ENCODE assay signal across 1 cellular context in the genomic region with DNA sequence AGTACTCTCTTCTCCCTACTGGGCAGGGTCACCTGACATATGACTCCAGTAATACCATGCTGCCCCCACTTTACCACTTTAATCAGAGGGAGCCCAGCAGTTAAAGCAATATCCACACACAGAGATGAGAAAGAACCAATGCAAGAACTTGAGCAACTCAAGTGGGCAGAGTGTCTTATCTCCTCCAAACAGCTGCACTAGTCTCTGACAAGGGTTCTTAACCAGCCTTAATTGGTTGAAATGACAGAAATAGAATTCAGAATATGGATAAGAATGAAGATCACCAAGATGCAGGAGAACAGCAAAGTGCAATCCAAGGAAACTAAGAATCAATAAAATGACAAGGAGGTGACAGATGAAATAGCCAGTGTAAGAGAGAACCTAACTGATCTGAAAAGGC.
A peak's percentile ranks its signal among the peaks of the same experiment; 100 is the strongest.
TF ChIP-seq lines count a peak whose summit lies in the region.

No MANE protein-coding gene starts in this region.

TF ChIP-seq in K562, 482 proteins besides CTCF, POLR2A, EP300 and RAD21 (continued from another document and continues in another):
- peak; percentile 96 for TF ChIP-seq ARID1B (IDR thresholded peaks at IDR 0.05)
- TF ChIP-seq WHSC1 (IDR thresholded peaks at IDR 0.05; ENCODE audit: low read length), result no peak
- TF ChIP-seq ZNF551 (CRISPR knock-in tag; IDR thresholded peaks at IDR 0.05), result no peak
- TF ChIP-seq SAFB2 (IDR thresholded peaks at IDR 0.05; ENCODE audit: borderline replicate concordance, low read depth, low read length, severe bottlenecking), result no peak
- TF ChIP-seq, protein P1, sequence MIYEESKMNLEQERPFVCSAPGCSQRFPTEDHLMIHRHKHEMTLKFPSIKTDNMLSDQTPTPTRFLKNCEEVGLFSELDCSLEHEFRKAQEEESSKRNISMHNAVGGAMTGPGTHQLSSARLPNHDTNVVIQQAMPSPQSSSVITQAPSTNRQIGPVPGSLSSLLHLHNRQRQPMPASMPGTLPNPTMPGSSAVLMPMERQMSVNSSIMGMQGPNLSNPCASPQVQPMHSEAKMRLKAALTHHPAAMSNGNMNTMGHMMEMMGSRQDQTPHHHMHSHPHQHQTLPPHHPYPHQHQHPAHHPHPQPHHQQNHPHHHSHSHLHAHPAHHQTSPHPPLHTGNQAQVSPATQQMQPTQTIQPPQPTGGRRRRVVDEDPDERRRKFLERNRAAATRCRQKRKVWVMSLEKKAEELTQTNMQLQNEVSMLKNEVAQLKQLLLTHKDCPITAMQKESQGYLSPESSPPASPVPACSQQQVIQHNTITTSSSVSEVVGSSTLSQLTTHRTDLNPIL (CRISPR knock-in tag; IDR thresholded peaks at IDR 0.05), result no peak
- TF ChIP-seq, protein P2, sequence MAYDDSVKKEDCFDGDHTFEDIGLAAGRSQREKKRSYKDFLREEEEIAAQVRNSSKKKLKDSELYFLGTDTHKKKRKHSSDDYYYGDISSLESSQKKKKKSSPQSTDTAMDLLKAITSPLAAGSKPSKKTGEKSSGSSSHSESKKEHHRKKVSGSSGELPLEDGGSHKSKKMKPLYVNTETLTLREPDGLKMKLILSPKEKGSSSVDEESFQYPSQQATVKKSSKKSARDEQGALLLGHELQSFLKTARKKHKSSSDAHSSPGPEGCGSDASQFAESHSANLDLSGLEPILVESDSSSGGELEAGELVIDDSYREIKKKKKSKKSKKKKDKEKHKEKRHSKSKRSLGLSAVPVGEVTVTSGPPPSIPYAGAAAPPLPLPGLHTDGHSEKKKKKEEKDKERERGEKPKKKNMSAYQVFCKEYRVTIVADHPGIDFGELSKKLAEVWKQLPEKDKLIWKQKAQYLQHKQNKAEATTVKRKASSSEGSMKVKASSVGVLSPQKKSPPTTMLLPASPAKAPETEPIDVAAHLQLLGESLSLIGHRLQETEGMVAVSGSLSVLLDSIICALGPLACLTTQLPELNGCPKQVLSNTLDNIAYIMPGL (CRISPR knock-in tag; IDR thresholded peaks at IDR 0.05), result no peak
- TF ChIP-seq CXXC5 (CRISPR knock-in tag; IDR thresholded peaks at IDR 0.05), result 0 out of 2 replicates have a peak, but pooled peaks have one; percentile 24
- no peak for TF ChIP-seq HDAC3 (IDR thresholded peaks at IDR 0.05; ENCODE audit: borderline replicate concordance, partially characterized antibody)
- TF ChIP-seq, protein P3, sequence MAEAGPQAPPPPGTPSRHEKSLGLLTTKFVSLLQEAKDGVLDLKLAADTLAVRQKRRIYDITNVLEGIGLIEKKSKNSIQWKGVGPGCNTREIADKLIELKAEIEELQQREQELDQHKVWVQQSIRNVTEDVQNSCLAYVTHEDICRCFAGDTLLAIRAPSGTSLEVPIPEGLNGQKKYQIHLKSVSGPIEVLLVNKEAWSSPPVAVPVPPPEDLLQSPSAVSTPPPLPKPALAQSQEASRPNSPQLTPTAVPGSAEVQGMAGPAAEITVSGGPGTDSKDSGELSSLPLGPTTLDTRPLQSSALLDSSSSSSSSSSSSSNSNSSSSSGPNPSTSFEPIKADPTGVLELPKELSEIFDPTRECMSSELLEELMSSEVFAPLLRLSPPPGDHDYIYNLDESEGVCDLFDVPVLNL (CRISPR knock-in tag; IDR thresholded peaks at IDR 0.05; ENCODE audit: low read depth), result no peak
- no peak for TF ChIP-seq SIRT6 (IDR thresholded peaks at IDR 0.05; ENCODE audit: low read depth, low read length)
- no peak for TF ChIP-seq TBP (optimal IDR thresholded peaks at IDR 0.05; ENCODE audit: low read depth, low read length)
- TF ChIP-seq ZSCAN29 (IDR thresholded peaks at IDR 0.05), result no peak
- no peak for TF ChIP-seq ZNF41 (CRISPR knock-in tag; conservative IDR thresholded peaks at IDR 0.05)
- TF ChIP-seq STAG1 (CRISPR knock-in tag; IDR thresholded peaks at IDR 0.05; ENCODE audit: borderline replicate concordance), result no peak
- no peak for TF ChIP-seq TCFL5 (CRISPR knock-in tag; conservative IDR thresholded peaks at IDR 0.05)
- TF ChIP-seq BRD9 (IDR thresholded peaks at IDR 0.05; ENCODE audit: low read depth, partially characterized antibody), result no peak
- TF ChIP-seq RBM34 (IDR thresholded peaks at IDR 0.05; ENCODE audit: borderline replicate concordance, insufficient read depth, low read length), result no peak
- no peak for TF ChIP-seq U2AF1 (optimal IDR thresholded peaks at IDR 0.05; ENCODE audit: low read depth, low read length)
- TF ChIP-seq PTRF (tag; IDR thresholded peaks at IDR 0.05), result no peak
- no peak for TF ChIP-seq SNRNP70 (optimal IDR thresholded peaks at IDR 0.05; ENCODE audit: low read depth, low read length)
- TF ChIP-seq CBX5 (IDR thresholded peaks at IDR 0.05; ENCODE audit: borderline replicate concordance, low read depth), result no peak
- TF ChIP-seq TFE3 (CRISPR knock-in tag; IDR thresholded peaks at IDR 0.05), result peak; percentile 10; the same call in 1 of the 2 replicates
- TF ChIP-seq, protein P4, sequence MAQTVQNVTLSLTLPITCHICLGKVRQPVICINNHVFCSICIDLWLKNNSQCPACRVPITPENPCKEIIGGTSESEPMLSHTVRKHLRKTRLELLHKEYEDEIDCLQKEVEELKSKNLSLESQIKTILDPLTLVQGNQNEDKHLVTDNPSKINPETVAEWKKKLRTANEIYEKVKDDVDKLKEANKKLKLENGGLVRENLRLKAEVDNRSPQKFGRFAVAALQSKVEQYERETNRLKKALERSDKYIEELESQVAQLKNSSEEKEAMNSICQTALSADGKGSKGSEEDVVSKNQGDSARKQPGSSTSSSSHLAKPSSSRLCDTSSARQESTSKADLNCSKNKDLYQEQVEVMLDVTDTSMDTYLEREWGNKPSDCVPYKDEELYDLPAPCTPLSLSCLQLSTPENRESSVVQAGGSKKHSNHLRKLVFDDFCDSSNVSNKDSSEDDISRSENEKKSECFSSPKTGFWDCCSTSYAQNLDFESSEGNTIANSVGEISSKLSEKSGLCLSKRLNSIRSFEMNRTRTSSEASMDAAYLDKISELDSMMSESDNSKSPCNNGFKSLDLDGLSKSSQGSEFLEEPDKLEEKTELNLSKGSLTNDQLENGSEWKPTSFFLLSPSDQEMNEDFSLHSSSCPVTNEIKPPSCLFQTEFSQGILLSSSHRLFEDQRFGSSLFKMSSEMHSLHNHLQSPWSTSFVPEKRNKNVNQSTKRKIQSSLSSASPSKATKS (CRISPR knock-in tag; IDR thresholded peaks at IDR 0.05), result no peak
- no peak for TF ChIP-seq ZNF655 (CRISPR knock-in tag; IDR thresholded peaks at IDR 0.05)
- no peak for TF ChIP-seq KAT7 (CRISPR knock-in tag; IDR thresholded peaks at IDR 0.05; ENCODE audit: borderline replicate concordance)
- TF ChIP-seq PHB2 (IDR thresholded peaks at IDR 0.05; ENCODE audit: low read depth), result no peak
- no peak for TF ChIP-seq PBX2 (CRISPR knock-in tag; IDR thresholded peaks at IDR 0.05; ENCODE audit: low read depth)
- peak; percentile 59 for TF ChIP-seq PBX2 (tag; conservative IDR thresholded peaks at IDR 0.05; ENCODE audit: low read depth)
- no peak for TF ChIP-seq HDAC1 (IDR thresholded peaks at IDR 0.05)
- no peak for TF ChIP-seq IRF1 (CRISPR knock-in tag; IDR thresholded peaks at IDR 0.05; ENCODE audit: borderline replicate concordance)
- TF ChIP-seq KAT8 (IDR thresholded peaks at IDR 0.05; ENCODE audit: low read depth), result no peak
- TF ChIP-seq NFIX (CRISPR knock-in tag; IDR thresholded peaks at IDR 0.05; ENCODE audit: low read depth), result no peak
- no peak for TF ChIP-seq MCM7 (IDR thresholded peaks at IDR 0.05)
- TF ChIP-seq, protein P5, sequence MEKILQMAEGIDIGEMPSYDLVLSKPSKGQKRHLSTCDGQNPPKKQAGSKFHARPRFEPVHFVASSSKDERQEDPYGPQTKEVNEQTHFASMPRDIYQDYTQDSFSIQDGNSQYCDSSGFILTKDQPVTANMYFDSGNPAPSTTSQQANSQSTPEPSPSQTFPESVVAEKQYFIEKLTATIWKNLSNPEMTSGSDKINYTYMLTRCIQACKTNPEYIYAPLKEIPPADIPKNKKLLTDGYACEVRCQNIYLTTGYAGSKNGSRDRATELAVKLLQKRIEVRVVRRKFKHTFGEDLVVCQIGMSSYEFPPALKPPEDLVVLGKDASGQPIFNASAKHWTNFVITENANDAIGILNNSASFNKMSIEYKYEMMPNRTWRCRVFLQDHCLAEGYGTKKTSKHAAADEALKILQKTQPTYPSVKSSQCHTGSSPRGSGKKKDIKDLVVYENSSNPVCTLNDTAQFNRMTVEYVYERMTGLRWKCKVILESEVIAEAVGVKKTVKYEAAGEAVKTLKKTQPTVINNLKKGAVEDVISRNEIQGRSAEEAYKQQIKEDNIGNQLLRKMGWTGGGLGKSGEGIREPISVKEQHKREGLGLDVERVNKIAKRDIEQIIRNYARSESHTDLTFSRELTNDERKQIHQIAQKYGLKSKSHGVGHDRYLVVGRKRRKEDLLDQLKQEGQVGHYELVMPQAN (IDR thresholded peaks at IDR 0.05; ENCODE audit: borderline replicate concordance), result no peak
- TF ChIP-seq TCF15 (CRISPR knock-in tag; IDR thresholded peaks at IDR 0.05), result no peak
- TF ChIP-seq PURB (CRISPR knock-in tag; IDR thresholded peaks at IDR 0.05; ENCODE audit: low read depth), result no peak
- no peak for TF ChIP-seq FOXA3 (CRISPR knock-in tag; conservative IDR thresholded peaks at IDR 0.05 in 1 of 2, IDR thresholded peaks at IDR 0.05 in 1 of 2)
- no peak for TF ChIP-seq IRF9 (tag; IDR thresholded peaks at IDR 0.05)
- TF ChIP-seq, protein P6, sequence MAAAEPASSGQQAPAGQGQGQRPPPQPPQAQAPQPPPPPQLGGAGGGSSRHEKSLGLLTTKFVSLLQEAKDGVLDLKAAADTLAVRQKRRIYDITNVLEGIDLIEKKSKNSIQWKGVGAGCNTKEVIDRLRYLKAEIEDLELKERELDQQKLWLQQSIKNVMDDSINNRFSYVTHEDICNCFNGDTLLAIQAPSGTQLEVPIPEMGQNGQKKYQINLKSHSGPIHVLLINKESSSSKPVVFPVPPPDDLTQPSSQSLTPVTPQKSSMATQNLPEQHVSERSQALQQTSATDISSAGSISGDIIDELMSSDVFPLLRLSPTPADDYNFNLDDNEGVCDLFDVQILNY (CRISPR knock-in tag; IDR thresholded peaks at IDR 0.05), result no peak
- no peak for TF ChIP-seq POLR2H (tag; IDR thresholded peaks at IDR 0.05; ENCODE audit: low read depth)
